Comparison of ENCODE assay signal across 28 cellular contexts in genomic region chr20:61404311-61404710, GRCh38.
"Had no signal": no experiment of that assay in that cellular context is flagged by ENCODE, and none has a peak within 500 bp of the region (broad histone marks: within the 10 kb centered on the region; RNA-seq: fewer than 3 reads in every experiment).

No MANE protein-coding gene starts in this region.

- H3K27me3 Mint-ChIP-seq: activated CD4-positive, alpha-beta memory T cell treated with anti-CD3 and anti-CD28 coated beads for 36 hours; activated CD4-positive, alpha-beta T cell treated with anti-CD3 and anti-CD28 coated beads for 36 hours; activated CD4-positive, alpha-beta T cell treated with anti-CD3 and anti-CD28 coated beads, Interleukin-2, amount 10 ng/mL, durations not matched to agents 24 days and 14 days; activated CD8-positive, alpha-beta memory T cell treated with anti-CD3 and anti-CD28 coated beads, Interleukin-2, amount 10 ng/mL, durations not matched to agents 7 days and 5 days; activated naive CD8-positive, alpha-beta T cell treated with anti-CD3 and anti-CD28 coated beads, Interleukin-2, amount 10 ng/mL, durations not matched to agents 7 days and 5 days; central memory CD8-positive, alpha-beta T cell; effector memory CD8-positive, alpha-beta T cell had no signal

- DNase-seq: activated CD4-positive, alpha-beta memory T cell treated with anti-CD3 and anti-CD28 coated beads for 36 hours; activated CD4-positive, alpha-beta T cell treated with anti-CD3 and anti-CD28 coated beads for 36 hours; activated CD4-positive, alpha-beta T cell treated with anti-CD3 and anti-CD28 coated beads, Interleukin-2, amount 10 ng/mL, durations not matched to agents 24 days and 14 days; activated CD4-positive, CD25-positive, alpha-beta regulatory T cell; activated CD4-positive, CD25-positive, alpha-beta regulatory T cell treated with anti-CD3 and anti-CD28 coated beads, Interleukin-2, amount 50 U/mL, for 72 hours; activated CD8-positive, alpha-beta memory T cell treated with anti-CD3 and anti-CD28 coated beads, Interleukin-2, amount 10 ng/mL, durations not matched to agents 7 days and 5 days; activated CD8-positive, alpha-beta memory T cell treated with anti-CD3 and anti-CD28 coated beads, Interleukin-2, amount 50 U/mL, for 4 hours; activated CD8-positive, alpha-beta T cell treated with anti-CD3 and anti-CD28 coated beads, Interleukin-2, amount 10 ng/mL, durations not matched to agents 7 days and 5 days; activated effector memory CD4-positive, alpha-beta T cell treated with anti-CD3 and anti-CD28 coated beads, Interleukin-2, amount 50 U/mL, for 16 hours; activated naive CD4-positive, alpha-beta T cell treated with anti-CD3 and anti-CD28 coated beads for 36 hours; activated naive CD8-positive, alpha-beta T cell treated with anti-CD3 and anti-CD28 coated beads, Interleukin-2, amount 10 ng/mL, durations not matched to agents 7 days and 5 days; activated T-cell treated with anti-CD3 and anti-CD28 coated beads, Interleukin-2, amount 50 U/mL, for 1 hour; activated T-cell treated with anti-CD3 and anti-CD28 coated beads, Interleukin-2, amount 50 U/mL, for 48 hours; brain microvascular endothelial cell; cortex of kidney; dermis blood vessel endothelial cell; effector CD4-positive, alpha-beta T cell; effector memory CD8-positive, alpha-beta T cell; erythroblast; foreskin keratinocyte; gastrocnemius medialis; glutamatergic neuron; heart left ventricle; T-helper 2 cell had no signal

- H3K4me3 Mint-ChIP-seq: activated CD4-positive, alpha-beta memory T cell treated with anti-CD3 and anti-CD28 coated beads for 36 hours; activated CD4-positive, alpha-beta T cell treated with anti-CD3 and anti-CD28 coated beads for 36 hours; activated CD4-positive, alpha-beta T cell treated with anti-CD3 and anti-CD28 coated beads, Interleukin-2, amount 10 ng/mL, durations not matched to agents 24 days and 14 days; activated CD8-positive, alpha-beta memory T cell treated with anti-CD3 and anti-CD28 coated beads, Interleukin-2, amount 10 ng/mL, durations not matched to agents 7 days and 5 days; activated CD8-positive, alpha-beta T cell treated with anti-CD3 and anti-CD28 coated beads, Interleukin-2, amount 10 ng/mL, durations not matched to agents 7 days and 5 days; activated naive CD4-positive, alpha-beta T cell treated with anti-CD3 and anti-CD28 coated beads for 36 hours; activated naive CD8-positive, alpha-beta T cell treated with anti-CD3 and anti-CD28 coated beads, Interleukin-2, amount 10 ng/mL, durations not matched to agents 7 days and 5 days; activated T-helper 1 cell treated with anti-CD3 and anti-CD28 coated beads, Interleukin-12 subunit alpha, Interleukin-12 subunit beta, Interleukin-2, Interleukin-4 antibody, amounts not matched to agents 30 ng/mL and 10 ng/mL and 1 ng/mL, durations not matched to agents 14 hours and 24 hours and 36 hours; central memory CD8-positive, alpha-beta T cell; effector memory CD8-positive, alpha-beta T cell had no signal

- H3K4me1 Mint-ChIP-seq: activated CD4-positive, alpha-beta T cell treated with anti-CD3 and anti-CD28 coated beads for 36 hours; activated CD4-positive, alpha-beta T cell treated with anti-CD3 and anti-CD28 coated beads, Interleukin-2, amount 10 ng/mL, durations not matched to agents 24 days and 14 days; activated CD8-positive, alpha-beta memory T cell treated with anti-CD3 and anti-CD28 coated beads, Interleukin-2, amount 10 ng/mL, durations not matched to agents 7 days and 5 days; activated naive CD8-positive, alpha-beta T cell treated with anti-CD3 and anti-CD28 coated beads, Interleukin-2, amount 10 ng/mL, durations not matched to agents 7 days and 5 days; central memory CD8-positive, alpha-beta T cell had no signal

- H3K27ac Mint-ChIP-seq: activated CD4-positive, alpha-beta memory T cell treated with anti-CD3 and anti-CD28 coated beads for 36 hours; activated CD4-positive, alpha-beta T cell treated with anti-CD3 and anti-CD28 coated beads for 36 hours; activated CD4-positive, alpha-beta T cell treated with anti-CD3 and anti-CD28 coated beads, Interleukin-2, amount 10 ng/mL, durations not matched to agents 24 days and 14 days; activated CD8-positive, alpha-beta memory T cell treated with anti-CD3 and anti-CD28 coated beads, Interleukin-2, amount 10 ng/mL, durations not matched to agents 7 days and 5 days; activated CD8-positive, alpha-beta T cell treated with anti-CD3 and anti-CD28 coated beads, Interleukin-2, amount 10 ng/mL, durations not matched to agents 7 days and 5 days; activated naive CD4-positive, alpha-beta T cell treated with anti-CD3 and anti-CD28 coated beads for 36 hours; activated naive CD4-positive, alpha-beta T cell treated with anti-CD3 and anti-CD28 coated beads, Interleukin-2, amount 50 U/mL, for 72 hours; activated naive CD8-positive, alpha-beta T cell treated with anti-CD3 and anti-CD28 coated beads, Interleukin-2, amount 10 ng/mL, durations not matched to agents 7 days and 5 days; activated T-helper 1 cell treated with anti-CD3 and anti-CD28 coated beads, Interleukin-12 subunit alpha, Interleukin-12 subunit beta, Interleukin-2, Interleukin-4 antibody, amounts not matched to agents 30 ng/mL and 10 ng/mL and 1 ng/mL, durations not matched to agents 14 hours and 24 hours and 36 hours; activated T-helper 2 cell treated with anti-CD3 and anti-CD28 coated beads, Interferon-gamma antibody, Interleukin-2, Interleukin-4, amounts not matched to agents 10 μg/mL and 5 μg/mL and 100 μg/mL, durations not matched to agents 14 hours and 24 hours and 36 hours; effector memory CD8-positive, alpha-beta T cell had no signal

- H3K36me3 Mint-ChIP-seq: activated CD4-positive, alpha-beta memory T cell treated with anti-CD3 and anti-CD28 coated beads for 36 hours; activated CD8-positive, alpha-beta memory T cell treated with anti-CD3 and anti-CD28 coated beads, Interleukin-2, amount 10 ng/mL, durations not matched to agents 7 days and 5 days; activated naive CD8-positive, alpha-beta T cell treated with anti-CD3 and anti-CD28 coated beads, Interleukin-2, amount 10 ng/mL, durations not matched to agents 7 days and 5 days had no signal

- ATAC-seq: activated CD4-positive, alpha-beta T cell treated with anti-CD3 and anti-CD28 coated beads for 36 hours; activated CD8-positive, alpha-beta memory T cell treated with anti-CD3 and anti-CD28 coated beads, Interleukin-2, amount 10 ng/mL, durations not matched to agents 7 days and 5 days; activated CD8-positive, alpha-beta T cell treated with anti-CD3 and anti-CD28 coated beads, Interleukin-2, amount 10 ng/mL, durations not matched to agents 7 days and 5 days; activated naive CD4-positive, alpha-beta T cell treated with anti-CD3 and anti-CD28 coated beads, Interleukin-2, amount 50 U/mL, for 72 hours; effector memory CD8-positive, alpha-beta T cell; foreskin keratinocyte; gastrocnemius medialis; heart left ventricle had no signal

- H3K9me3 Mint-ChIP-seq: activated naive CD8-positive, alpha-beta T cell treated with anti-CD3 and anti-CD28 coated beads, Interleukin-2, amount 10 ng/mL, durations not matched to agents 7 days and 5 days had no signal
